ENCODE assay signal across 11 cellular contexts in the genomic region with DNA sequence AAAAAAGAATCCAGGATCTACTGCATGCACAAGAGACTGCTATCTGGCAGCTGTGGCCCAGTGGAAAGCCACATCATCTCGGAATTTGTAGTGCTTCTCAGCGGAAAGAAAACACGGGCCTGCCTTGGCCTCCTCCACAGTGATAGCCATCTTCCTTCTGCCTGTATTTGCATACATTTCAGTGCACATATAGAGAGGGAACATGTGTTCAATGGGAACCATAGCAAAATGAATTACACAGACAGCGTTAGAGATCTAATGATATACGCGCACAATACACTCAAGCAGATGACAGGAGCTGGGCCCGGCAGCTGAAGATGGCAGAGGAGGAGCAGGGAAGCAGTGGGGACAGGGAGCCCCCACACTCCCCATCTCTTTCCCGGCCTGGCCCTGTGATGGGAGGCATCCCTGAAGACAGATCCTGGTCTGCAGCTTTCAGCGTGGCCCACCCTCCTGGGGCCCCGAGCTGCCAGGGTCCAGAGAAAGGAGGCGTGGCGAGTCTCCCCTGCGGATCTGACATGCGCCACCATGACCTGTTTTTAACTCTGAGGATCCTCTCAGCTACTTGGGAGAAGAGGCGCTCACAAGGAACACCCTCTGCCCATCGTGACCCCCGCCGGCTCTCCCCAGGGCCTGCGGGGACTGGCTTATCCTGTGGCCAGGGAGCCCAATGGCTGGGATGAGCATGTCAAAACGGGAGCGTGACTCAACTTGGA.
DNase-seq lines count a peak whose midpoint lies in the region; ATAC-seq and TF ChIP-seq lines count a peak whose summit lies in the region.
"Had no signal": no experiment of that assay in that cellular context is flagged by ENCODE, and none has a peak within 500 bp of the region (broad histone marks: within the 10 kb centered on the region; RNA-seq: fewer than 3 reads in every experiment).

No MANE protein-coding gene starts in this region.

- H3K27ac ChIP-seq in endodermal cell (ENCODE audit: low read depth, low read length) (peak overlapping the region; percentile 94), sigmoid colon (no peak overlapping the region)

- H3K27me3 ChIP-seq in endodermal cell (ENCODE audit: control insufficient read depth, insufficient read depth, low read length, poor library complexity, severe bottlenecking) = no peaks in the 10 kb centered on the region
- H3K27me3 ChIP-seq in sigmoid colon = no peaks in the 10 kb centered on the region
- no peaks in the 10 kb centered on the region for H3K27me3 ChIP-seq in H7 (ENCODE audit: control insufficient read depth, insufficient read depth, low read length)

- no peak for TF ChIP-seq POLR2A in sigmoid colon (IDR thresholded peaks at IDR 0.05)

- H3K27ac Mint-ChIP-seq in endodermal cell = no peak overlapping the region

- H3K4me1 ChIP-seq in endodermal cell (ENCODE audit: control insufficient read depth, insufficient read depth, low read length) (peaks cover 12% of the 10 kb centered on the region), sigmoid colon (peaks cover 0 to 7% (median 0%) of the 10 kb centered on the region in 4 donors)

- H3K36me3 ChIP-seq in endodermal cell (ENCODE audit: control insufficient read depth, insufficient read depth, low read length) = no peaks in the 10 kb centered on the region
- H3K36me3 ChIP-seq in sigmoid colon = no peaks in the 10 kb centered on the region
- no peaks in the 10 kb centered on the region for H3K36me3 ChIP-seq in H7 (replicated peaks; ENCODE audit: control insufficient read depth, insufficient read depth, low read length)

- H3K9ac ChIP-seq in endodermal cell (ENCODE audit: extremely low read depth, low read length, poor library complexity, severe bottlenecking) = no peak overlapping the region

- 92 to 95% methylated on average over 19 to 21 of the region's 21 CpGs for WGBS in endodermal cell (ENCODE audit: insufficient coverage in 1 of 2, insufficient read length in 1 of 2), 2 experiments
- 95 to 96% methylated on average over 21 of the region's 21 CpGs for WGBS in sigmoid colon, 2 donors

- no peak for TF ChIP-seq EP300 in sigmoid colon (IDR thresholded peaks at IDR 0.05)

- ATAC-seq in GM19455 (IDR thresholded peaks at IDR 0.05; ENCODE audit: unreplicated experiment) = no peak

- H3K4me3 ChIP-seq in endodermal cell (ENCODE audit: low read length) = no peak overlapping the region
- no peak overlapping the region for H3K4me3 ChIP-seq in sigmoid colon
- H3K4me3 ChIP-seq in H7 (ENCODE audit: insufficient read depth, low read depth, low read length) = no peak overlapping the region

- no peak overlapping the region for H3K4me3 Mint-ChIP-seq in endodermal cell

- no peaks in the 10 kb centered on the region for H3K27me3 Mint-ChIP-seq in endodermal cell (ENCODE audit: insufficient read depth)

- DNase-seq in NCI-H524 (lab: John Stamatoyannopoulos, UW) (peak; percentile 33 to 58), NCI-H524 treated with DMSO at 0.1 percent for 48 hours (lab: John Stamatoyannopoulos, UW) (no peak), NCI-H526 treated with DMSO at 0.1 percent for 48 hours (lab: John Stamatoyannopoulos, UW) (peak; percentile 70), endodermal cell (no peak), sigmoid colon (peak; percentile 35), H7 (no peak), NCI-H774 (lab: John Stamatoyannopoulos, UW) (no peak)
- DNase-seq: NCI-H510A treated with DMSO at 0.1 percent for 48 hours, SIG-M5, SW 1271 had no signal

- intact Hi-C loops in sigmoid colon (cut with DNase I) = no loop called here

- no peaks in the 10 kb centered on the region for H3K9me3 ChIP-seq in endodermal cell (ENCODE audit: control insufficient read depth, low read length)
- no peaks in the 10 kb centered on the region for H3K9me3 ChIP-seq in sigmoid colon

- TF ChIP-seq CTCF in endodermal cell (conservative IDR thresholded peaks at IDR 0.05) (no peak), sigmoid colon (IDR thresholded peaks at IDR 0.05) (no peak)

- no peaks in the 10 kb centered on the region for H3K9me3 Mint-ChIP-seq in endodermal cell

- H3K4me1 Mint-ChIP-seq in endodermal cell = peaks cover 31% of the 10 kb centered on the region

- no peaks in the 10 kb centered on the region for H3K36me3 Mint-ChIP-seq in endodermal cell (ENCODE audit: low read depth)

Comparison
In these comparisons a context has a peak if more than half of its experiments do, and no peak if none do; other contexts are left out.
1. DNase-seq: peak in NCI-H524 (2 of 2), NCI-H526 treated with DMSO at 0.1 percent for 48 hours (single experiment) and sigmoid colon (single experiment); none in NCI-H524 treated with DMSO at 0.1 percent for 48 hours (single experiment), endodermal cell (single experiment), H7 (single experiment) and NCI-H774 (single experiment).